6 cellular contexts compared by ENCODE assay signal in genomic region chr14:75011356-75012097, GRCh38. TPM values are rescaled to one million over a fixed set of nuclear protein-coding genes. Genes with fewer than 3 reads are reported as not detected.
DNase-seq lines count a peak whose midpoint lies in the region; ATAC-seq, FAIRE-seq and TF ChIP-seq lines count a peak whose summit lies in the region.

No MANE protein-coding gene starts in this region.

- H3K27me3 ChIP-seq in bronchial epithelial cell (ENCODE audit: control insufficient read depth, insufficient read depth, low read length): no peaks in the 10 kb centered on the region

- peaks cover 14% of the 10 kb centered on the region for H3K36me3 ChIP-seq in bronchial epithelial cell (ENCODE audit: control insufficient read depth, insufficient read depth, low read length)

- ATAC-seq in HG03439 (IDR thresholded peaks at IDR 0.05; ENCODE audit: unreplicated experiment): no peak

- TF ChIP-seq CTCF in bronchial epithelial cell (IDR thresholded peaks at IDR 0.05; ENCODE audit: insufficient read depth, low read length, severe bottlenecking) (no peak), retinal pigment epithelial cell (conservative IDR thresholded peaks at IDR 0.05; ENCODE audit: low read depth, low read length) (no peak)

- H3K4me3 ChIP-seq in bronchial epithelial cell (ENCODE audit: low read depth, low read length) (no peak overlapping the region), retinal pigment epithelial cell (ENCODE audit: low read length) (no peak overlapping the region)

- no peak for FAIRE-seq in bronchial epithelial cell (lab: Jason Lieb, UNC)

- peak; percentile 85 for DNase-seq in LHCN-M2 (ENCODE audit: low read depth)
- peak; percentile 59 for DNase-seq in bronchial epithelial cell (ENCODE audit: low read depth)
- peak; percentile 38 for DNase-seq in retinal pigment epithelial cell (ENCODE audit: low read depth)
- DNase-seq in GF-D8 (lab: John Stamatoyannopoulos, UW): no peak
- DNase-seq in NCI-H524 (lab: John Stamatoyannopoulos, UW): no peak

RNA-seq across cellular contexts. Expression of gene EIF2B2, which starts 8.8 kb away (rescaled TPM):
- total RNA-seq in LHCN-M2 (2014; rRNA removed) (78.9 and 88.7 TPM in 2 replicates), bronchial epithelial cell (60.6 and 83.7 TPM in 2 replicates)
- 106 TPM for polyA plus RNA-seq in LHCN-M2 (2012)

RNA-seq across cellular contexts. Expression of gene MLH3, which starts 39.7 kb away (rescaled TPM):
- total RNA-seq in LHCN-M2 (2014; rRNA removed): 20.5 and 20.7 TPM in 2 replicates
- 8.2 TPM for polyA plus RNA-seq in LHCN-M2 (2012)
- 18.3 and 24.0 TPM in 2 replicates for total RNA-seq in bronchial epithelial cell

RNA-seq across cellular contexts. Expression of gene ACYP1, which starts 52.3 kb away (rescaled TPM):
- 20.5 and 25.5 TPM in 2 replicates for total RNA-seq in LHCN-M2 (2014; rRNA removed)
- polyA plus RNA-seq in LHCN-M2 (2012): 24.0 TPM
- 4.5 and 9.9 TPM in 2 replicates for total RNA-seq in bronchial epithelial cell

RNA-seq across cellular contexts. Expression of gene PGF, which starts 56.1 kb away (rescaled TPM):
- total RNA-seq in LHCN-M2 (2014; rRNA removed) (82.3 and 181 TPM in 2 replicates), bronchial epithelial cell (52.1 and 56.6 TPM in 2 replicates)
- polyA plus RNA-seq in LHCN-M2 (2012): 25.9 TPM

RNA-seq across cellular contexts. Expression of gene ZC2HC1C, which starts 57.9 kb away (rescaled TPM):
- total RNA-seq in LHCN-M2 (2014; rRNA removed) (0.38 and 1.3 TPM in 2 replicates), bronchial epithelial cell (0.53 and 0.90 TPM in 2 replicates)
- 0.55 TPM for polyA plus RNA-seq in LHCN-M2 (2012)

Comparison
In these comparisons a context has a peak if more than half of its experiments do, and no peak if none do; other contexts are left out.
1. DNase-seq: peak in LHCN-M2 (single experiment), bronchial epithelial cell (single experiment) and retinal pigment epithelial cell (single experiment); none in GF-D8 (single experiment) and NCI-H524 (0 of 2).